In the genomic region with DNA sequence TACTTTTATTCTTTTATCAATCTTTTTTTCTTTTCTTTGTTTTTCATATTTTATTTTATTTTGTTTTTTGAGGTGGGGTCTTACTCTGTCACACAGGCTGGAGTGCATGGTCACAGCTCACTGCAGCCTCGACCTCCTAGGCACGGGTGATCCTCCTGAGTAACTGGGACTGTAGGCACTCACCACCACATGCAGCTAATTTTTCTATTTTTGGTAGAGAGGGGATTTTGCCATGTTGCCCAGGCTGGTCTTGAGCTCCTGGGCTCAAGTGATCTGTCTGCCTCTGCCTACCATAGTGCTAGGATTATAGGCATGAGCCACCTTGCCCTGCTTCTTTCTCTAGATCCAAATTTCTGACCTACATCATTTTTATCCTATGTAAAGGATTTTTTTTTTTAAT, we compare ENCODE assay signal across 25 cellular contexts.
DNase-seq lines count a peak whose midpoint lies in the region; ATAC-seq and TF ChIP-seq lines count a peak whose summit lies in the region.
"Had no signal": no experiment of that assay in that cellular context is flagged by ENCODE, and none has a peak within 500 bp of the region (broad histone marks: within the 10 kb centered on the region; RNA-seq: fewer than 3 reads in every experiment).

No MANE protein-coding gene starts in this region.

- no peak overlapping the region for H3K4ac ChIP-seq in trophoblast cell (ENCODE audit: low read depth, low read length)

- no peak for TF ChIP-seq CTCF in esophagus squamous epithelium (IDR thresholded peaks at IDR 0.05)
- TF ChIP-seq CTCF in osteoblast (IDR thresholded peaks at IDR 0.05; ENCODE audit: extremely low read depth, low read depth, low read length) = no peak

- H4K91ac ChIP-seq in trophoblast cell (ENCODE audit: low read depth, low read length) = peak overlapping the region; percentile 19

- peak; percentile 75 for DNase-seq in NCI-H69 (lab: John Stamatoyannopoulos, UW)
- no peak for DNase-seq in trophoblast cell
- DNase-seq in esophagus squamous epithelium (lab: John Stamatoyannopoulos, UW) = no peak
- no peak for DNase-seq in RKO (ENCODE audit: low spot score)
- no peak for DNase-seq in osteoblast (ENCODE audit: insufficient read length, low spot score, missing footprints)
- DNase-seq: activated CD4-positive, alpha-beta T cell treated with anti-CD3 and anti-CD28 coated beads, Interleukin-2, amount 50 U/mL, for 1 hour; activated naive CD8-positive, alpha-beta T cell treated with anti-CD3 and anti-CD28 coated beads, Interleukin-2, amount 50 U/mL, for 24 hours; activated T-cell treated with anti-CD3 and anti-CD28 coated beads, Interleukin-2, amount 50 U/mL, for 48 hours; caudate nucleus; cortex of kidney; foreskin keratinocyte; left cardiac atrium; NCI-H1048; NCI-H1930; NK-92 treated with Interleukin-12 subunit alpha and Interleukin-12 subunit beta, amount 100 ng/mL, for 24 hours; pancreas; retina; SIG-M5; T-helper 9 cell; transverse colon had no signal

- H3K4me2 ChIP-seq in trophoblast cell (ENCODE audit: low read length) (no peak overlapping the region), osteoblast (ENCODE audit: insufficient read depth, low read length) (no peak overlapping the region)

- no peak for TF ChIP-seq POLR2A in esophagus squamous epithelium (IDR thresholded peaks at IDR 0.05)

- H3K23ac ChIP-seq in trophoblast cell (ENCODE audit: low read length) = no peak overlapping the region

- H3K27me3 ChIP-seq in trophoblast cell (ENCODE audit: insufficient read depth, low read length) = no peaks in the 10 kb centered on the region
- H3K27me3 ChIP-seq in esophagus squamous epithelium = no peaks in the 10 kb centered on the region
- H3K27me3 ChIP-seq in osteoblast (ENCODE audit: insufficient read depth, low read length) = no peaks in the 10 kb centered on the region
- H3K27me3 ChIP-seq: foreskin keratinocyte, pancreas, transverse colon had no signal

- H3K36me3 ChIP-seq in trophoblast cell (ENCODE audit: control insufficient read depth in 1 of 2, insufficient read depth in 2 of 2, low read length in 2 of 2) (no peaks in the 10 kb centered on the region), esophagus squamous epithelium (no peaks in the 10 kb centered on the region), osteoblast (ENCODE audit: insufficient read depth, low read length) (no peaks in the 10 kb centered on the region)
- H3K36me3 ChIP-seq: pancreas, transverse colon had no signal

- no peaks in the 10 kb centered on the region for H3K79me2 ChIP-seq in trophoblast cell (ENCODE audit: control insufficient read depth, insufficient read depth, low read length, poor library complexity)
- H3K79me2 ChIP-seq in osteoblast (ENCODE audit: insufficient read depth, low read length) = no peaks in the 10 kb centered on the region

- H2BK120ac ChIP-seq in trophoblast cell (ENCODE audit: insufficient read depth, low read length, poor library complexity) = no peak overlapping the region

- H3K27ac ChIP-seq in trophoblast cell (ENCODE audit: low read depth, low read length) (no peak overlapping the region), esophagus squamous epithelium (no peak overlapping the region), osteoblast (ENCODE audit: low read depth, low read length) (no peak overlapping the region)
- H3K27ac ChIP-seq: C4-2B, foreskin keratinocyte, pancreas, skin epidermis, transverse colon had no signal

- peaks cover 3 to 4% of the 10 kb centered on the region in 2 experiments for H3K4me1 ChIP-seq in trophoblast cell (ENCODE audit: control insufficient read depth in 1 of 2, insufficient read depth in 2 of 2, low read length in 2 of 2)
- peaks cover 0 to 7% (median 0%) of the 10 kb centered on the region in 3 donors for H3K4me1 ChIP-seq in esophagus squamous epithelium
- H3K4me1 ChIP-seq in osteoblast (ENCODE audit: insufficient read depth, low read length) = peaks cover 12% of the 10 kb centered on the region
- H3K4me1 ChIP-seq: transverse colon had no signal

- no peak overlapping the region for H3K18ac ChIP-seq in trophoblast cell (ENCODE audit: low read length)

- ATAC-seq in GM18868 (IDR thresholded peaks at IDR 0.05; ENCODE audit: unreplicated experiment) = peak; percentile 54
- ATAC-seq in GM21717 (IDR thresholded peaks at IDR 0.05; ENCODE audit: unreplicated experiment) = peak; percentile 31
- ATAC-seq: activated naive CD8-positive, alpha-beta T cell treated with anti-CD3 and anti-CD28 coated beads, Interleukin-2, amount 50 U/mL, for 24 hours; esophagus mucosa; foreskin keratinocyte; left cardiac atrium; pancreas had no signal

- H2AK5ac ChIP-seq in trophoblast cell (ENCODE audit: low read length) = no peak overlapping the region

- no peak overlapping the region for H2BK12ac ChIP-seq in trophoblast cell (ENCODE audit: low read length)

- H2AFZ ChIP-seq in trophoblast cell (ENCODE audit: insufficient read depth, low read length, poor library complexity) (no peak overlapping the region), osteoblast (ENCODE audit: low read length) (no peak overlapping the region)

- H3K9ac ChIP-seq in trophoblast cell (ENCODE audit: low read length) = no peak overlapping the region

- H3K4me3 ChIP-seq in trophoblast cell (ENCODE audit: low read depth, low read length) = no peak overlapping the region
- no peak overlapping the region for H3K4me3 ChIP-seq in esophagus squamous epithelium
- no peak overlapping the region for H3K4me3 ChIP-seq in osteoblast (ENCODE audit: insufficient read depth, low read length)
- H3K4me3 ChIP-seq: pancreas, skin epidermis, transverse colon had no signal

- H3K9me3 ChIP-seq in trophoblast cell (ENCODE audit: insufficient read depth, low read depth, low read length) = no peaks in the 10 kb centered on the region
- no peaks in the 10 kb centered on the region for H3K9me3 ChIP-seq in esophagus squamous epithelium
- no peaks in the 10 kb centered on the region for H3K9me3 ChIP-seq in osteoblast (ENCODE audit: low read depth, low read length)
- H3K9me3 ChIP-seq: pancreas, transverse colon had no signal

- no peaks in the 10 kb centered on the region for H3K79me1 ChIP-seq in trophoblast cell (ENCODE audit: low read length)

- intact Hi-C loops in esophagus squamous epithelium (cut with DNase I) = no loop called here

- H2BK5ac ChIP-seq in trophoblast cell (ENCODE audit: low read depth, low read length, poor library complexity) = no peak overlapping the region

- H4K12ac ChIP-seq in trophoblast cell (ENCODE audit: low read depth, low read length) = no peak overlapping the region

- H4K20me1 ChIP-seq in osteoblast (ENCODE audit: insufficient read depth, low read length) = no peaks in the 10 kb centered on the region

- no CpG with 5 or more reads among the region's 2 CpGs for WGBS in trophoblast cell (ENCODE audit: extremely low coverage, insufficient coverage, insufficient read length)
- WGBS in esophagus squamous epithelium, 2 donors = 56 to 100% methylated on average over 2 of the region's 2 CpGs

- H4K8ac ChIP-seq in trophoblast cell (ENCODE audit: low read depth, low read length) = no peak overlapping the region

- H3K14ac ChIP-seq in trophoblast cell (ENCODE audit: low read length) = no peak overlapping the region
